In the genomic region with DNA sequence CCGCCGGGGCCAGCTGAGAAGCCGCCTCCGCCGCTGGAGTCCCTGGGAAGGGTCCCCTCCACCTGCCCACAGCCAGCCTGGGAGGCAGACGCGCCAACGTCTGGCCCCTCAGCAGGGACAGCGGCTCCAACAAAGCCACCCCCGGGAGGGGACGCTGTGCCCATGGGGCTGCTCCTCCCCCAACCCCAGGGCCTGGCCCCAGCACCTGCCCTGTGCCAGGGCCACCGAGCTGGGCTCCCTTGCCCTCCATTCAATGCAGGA, we compare ENCODE assay signal across 35 cellular contexts. TPM values are rescaled to one million over a fixed set of nuclear protein-coding genes. Genes with fewer than 3 reads are reported as not detected.
"Had no signal": no experiment of that assay in that cellular context is flagged by ENCODE, and none has a peak within 500 bp of the region (broad histone marks: within the 10 kb centered on the region; RNA-seq: fewer than 3 reads in every experiment).

No MANE protein-coding gene starts in this region.

- FAIRE-seq: endometrium, frontal cortex, kidney, pancreas had no signal

- H3K4me3 Mint-ChIP-seq: immature natural killer cell; memory B cell; mesothelial cell of epicardium; natural killer cell; neural crest cell; stimulated activated naive B cell treated with anti-CD40 and anti-IgM and Interleukin-4, amounts not matched to agents 10 μg/mL and 1 μg/mL and 100 μg/mL, for 72 hours; stimulated activated naive CD8-positive, alpha-beta T cell treated with anti-CD3 and anti-CD28 coated beads, Interleukin-15, amount 100 ng/mL, for 72 hours had no signal

- H3K36me3 ChIP-seq: heart left ventricle, left ventricle myocardium inferior, lower lobe of right lung, pancreas, spleen, tibial nerve, upper lobe of right lung, vagina had no signal

- H3K4me1 ChIP-seq: lower lobe of right lung, pancreas, psoas muscle, testis, upper lobe of right lung, vagina had no signal

- H3K27me3 ChIP-seq: testis, vagina had no signal

- H3K27ac ChIP-seq: heart left ventricle, left ventricle myocardium inferior, lower lobe of right lung, pancreas, psoas muscle, spleen, testis, tibial nerve, upper lobe of right lung, vagina had no signal

- H3K36me3 Mint-ChIP-seq: immature natural killer cell, memory B cell, mesothelial cell of epicardium, natural killer cell had no signal

- H3K9me3 ChIP-seq: heart left ventricle, left ventricle myocardium inferior, lower lobe of right lung, pancreas, psoas muscle, testis, tibial nerve, upper lobe of right lung, vagina had no signal

- H3K4me1 Mint-ChIP-seq: immature natural killer cell, memory B cell, mesothelial cell of epicardium, natural killer cell, neural crest cell had no signal

- H3K9me3 Mint-ChIP-seq: immature natural killer cell, memory B cell, mesothelial cell of epicardium, natural killer cell, neural crest cell had no signal

- H3K27ac Mint-ChIP-seq: immature natural killer cell; memory B cell; mesothelial cell of epicardium; natural killer cell; stimulated activated naive CD8-positive, alpha-beta T cell treated with anti-CD3 and anti-CD28 coated beads, Interleukin-15, amount 100 ng/mL, for 72 hours had no signal

- DNase-seq: effector memory CD4-positive, alpha-beta T cell; heart left ventricle; hippocampal formation; immature natural killer cell; kidney; left cardiac atrium; left ventricle myocardium inferior; lower lobe of right lung; natural killer cell; occipital lobe; psoas muscle; spleen; stimulated activated CD4-positive, alpha-beta T cell treated with anti-CD3 and anti-CD28 coated beads, Interleukin-15, amount 100 ng/mL, for 24 hours; stimulated activated CD4-positive, alpha-beta T cell treated with anti-CD3 and anti-CD28 coated beads, Interleukin-1b, Interleukin-23, amount 100 ng/mL, for 48 hours; stimulated activated CD4-positive, alpha-beta T cell treated with anti-CD3 and anti-CD28 coated beads, Interleukin-4, amount 100 ng/mL, for 4 hours; stimulated activated naive B cell treated with anti-CD40 and anti-IgM and Interleukin-4, amounts not matched to agents 10 μg/mL and 1 μg/mL and 100 μg/mL, for 72 hours; stimulated activated naive CD8-positive, alpha-beta T cell treated with anti-CD3 and anti-CD28 coated beads, Interleukin-15, amount 100 ng/mL, for 72 hours; testis; upper lobe of right lung had no signal

- ATAC-seq: esophagus mucosa; heart left ventricle; left cardiac atrium; lower lobe of right lung; natural killer cell; pancreas; psoas muscle; sciatic nerve; stimulated activated naive B cell treated with anti-CD40 and anti-IgM and Interleukin-4, amounts not matched to agents 10 μg/mL and 1 μg/mL and 100 μg/mL, for 72 hours; stimulated activated naive CD8-positive, alpha-beta T cell treated with anti-CD3 and anti-CD28 coated beads, Interleukin-15, amount 100 ng/mL, for 72 hours; upper lobe of right lung had no signal

- H3K4me3 ChIP-seq: heart left ventricle, left ventricle myocardium inferior, lower lobe of right lung, pancreas, psoas muscle, spleen, testis, tibial nerve, upper lobe of right lung, vagina had no signal

RNA-seq across cellular contexts. Expression of a gene that starts 6.1 kb away (rescaled TPM):
- total RNA-seq: esophagus mucosa, fibroblast of lung, frontal cortex, glomerular endothelial cell, kidney, left cardiac atrium, left ventricle myocardium inferior, lower lobe of right lung, mucosa of gallbladder, myocyte, natural killer cell, pancreas, psoas muscle, sciatic nerve, skeletal muscle tissue, spleen, subcutaneous adipose tissue, upper lobe of right lung, vagina had no signal
- polyA plus RNA-seq: fibroblast of lung, heart left ventricle, immature natural killer cell, pancreas, psoas muscle, spleen had no signal
